In genomic region chr4:153223418-153223792, GRCh38 we compare ENCODE assay signal across 8 cellular contexts. TPM values are rescaled to one million over a fixed set of nuclear protein-coding genes. Genes with fewer than 3 reads are reported as not detected.
DNase-seq lines count a peak whose midpoint lies in the region; ATAC-seq and TF ChIP-seq lines count a peak whose summit lies in the region.

No MANE protein-coding gene starts in this region.

- DNase-seq in Panc1 (ENCODE audit: low read depth, low spot score) (no peak), fibroblast of lung (ENCODE audit: low read depth in 2 of 2) (peak in 1 of 2 donors; percentile 42), trophoblast cell (peak in 1 of 2 donors; percentile 11), cerebellar nuclear complex (lab: John Stamatoyannopoulos, UW) (no peak), midbrain (lab: John Stamatoyannopoulos, UW) (no peak), NCI-H2196 treated with DMSO at 0.1 percent for 48 hours (lab: John Stamatoyannopoulos, UW; ENCODE audit: unreplicated experiment) (no peak)
- DNase-seq in activated CD4-positive, alpha-beta T cell treated with anti-CD3 and anti-CD28 coated beads, Interleukin-2, amount 50 U/mL, for 4 hours, result no peak

- peak overlapping the region; percentile 57 to 66 for H3K4me3 ChIP-seq in Panc1 (ENCODE audit: low read depth in 2 of 2, low read length in 2 of 2)
- H3K4me3 ChIP-seq in fibroblast of lung (replicated peaks in 1 of 4; ENCODE audit: control extremely low read depth in 1 of 4, insufficient read depth in 1 of 4, low read depth in 3 of 4, low read length in 4 of 4), result peak overlapping the region; percentile 40 to 88 (median 80)
- no peak overlapping the region for H3K4me3 ChIP-seq in trophoblast cell (ENCODE audit: low read depth, low read length)

- no peak overlapping the region for H4K91ac ChIP-seq in trophoblast cell (ENCODE audit: low read depth, low read length)

- CTCF ChIA-PET in Panc1 (lab: Charles Lee), result no interaction called here

- no TSS peak for BruUV-seq in Panc1 (replicated peaks; lab: Mats Ljungman, UMichigan)

- no CpG with 5 or more reads among the region's 9 CpGs for WGBS in trophoblast cell (ENCODE audit: extremely low coverage, insufficient coverage, insufficient read length)

- H3K36me3 ChIP-seq in Panc1 (ENCODE audit: control insufficient read depth, insufficient read depth, low read length), result no peaks in the 10 kb centered on the region
- no peaks in the 10 kb centered on the region for H3K36me3 ChIP-seq in fibroblast of lung (ENCODE audit: control insufficient read depth, insufficient read depth, low read length)
- H3K36me3 ChIP-seq in trophoblast cell (ENCODE audit: control insufficient read depth in 1 of 2, insufficient read depth in 2 of 2, low read length in 2 of 2), result no peaks in the 10 kb centered on the region

- in situ Hi-C loops in Panc1 (cut with HindIII; ENCODE audit: low pct_unique_long_range_greater_than_20kb, low sequenced_read_pairs), result no loop called here

- peaks cover 6% of the 10 kb centered on the region; the same call in 1 of the 2 replicates for H3K9me3 ChIP-seq in Panc1 (ENCODE audit: control insufficient read depth, insufficient read depth, low read depth, low read length)
- H3K9me3 ChIP-seq in fibroblast of lung (ENCODE audit: control insufficient read depth, insufficient read depth, low read depth, low read length), result no peaks in the 10 kb centered on the region
- no peaks in the 10 kb centered on the region for H3K9me3 ChIP-seq in trophoblast cell (ENCODE audit: insufficient read depth, low read depth, low read length)

- POLR2A ChIA-PET in Panc1 (lab: Charles Lee), result interaction anchor here (0.7 kb wide), 1 partner anchor 13 kb away, joined by 10 read pairs; no protein-coding TSS in a partner anchor

- no peaks in the 10 kb centered on the region for H4K20me1 ChIP-seq in fibroblast of lung (ENCODE audit: control insufficient read depth, extremely low read depth, insufficient read depth, low read length)

- H3K27me3 ChIP-seq in Panc1 (ENCODE audit: control insufficient read depth, insufficient read depth, low read length) (no peaks in the 10 kb centered on the region), fibroblast of lung (ENCODE audit: control insufficient read depth, insufficient read depth, low read length) (no peaks in the 10 kb centered on the region), trophoblast cell (ENCODE audit: insufficient read depth, low read length) (no peaks in the 10 kb centered on the region)

- no peak overlapping the region for H3K14ac ChIP-seq in trophoblast cell (ENCODE audit: low read length)

- H3K4ac ChIP-seq in trophoblast cell (ENCODE audit: low read depth, low read length), result no peak overlapping the region

- no peak for TF ChIP-seq CTCF in Panc1 (IDR thresholded peaks at IDR 0.05)
- no peak for TF ChIP-seq CTCF in fibroblast of lung (conservative IDR thresholded peaks at IDR 0.05 in 1 of 2, IDR thresholded peaks at IDR 0.05 in 1 of 2; ENCODE audit: low read depth in 1 of 2, low read length in 2 of 2)

- no peak overlapping the region for H3K23ac ChIP-seq in trophoblast cell (ENCODE audit: low read length)

- H2BK120ac ChIP-seq in trophoblast cell (ENCODE audit: insufficient read depth, low read length, poor library complexity), result no peak overlapping the region

- H2AFZ ChIP-seq in fibroblast of lung (ENCODE audit: low read length), result peak overlapping the region; percentile 63
- peak overlapping the region; percentile 88 for H2AFZ ChIP-seq in trophoblast cell (ENCODE audit: insufficient read depth, low read length, poor library complexity)

- H3K79me1 ChIP-seq in trophoblast cell (ENCODE audit: low read length), result peaks cover 10% of the 10 kb centered on the region

- H2BK5ac ChIP-seq in trophoblast cell (ENCODE audit: low read depth, low read length, poor library complexity), result no peak overlapping the region

- H4K12ac ChIP-seq in trophoblast cell (ENCODE audit: low read depth, low read length), result no peak overlapping the region

- intact Hi-C loops in Panc1 (cut with micrococcal nuclease; ENCODE audit: unreplicated experiment), result no loop called here

- H3K18ac ChIP-seq in trophoblast cell (ENCODE audit: low read length), result no peak overlapping the region

- H3K79me2 ChIP-seq in fibroblast of lung (ENCODE audit: control insufficient read depth, insufficient read depth, low read length), result peaks cover 45% of the 10 kb centered on the region
- peaks cover 6% of the 10 kb centered on the region for H3K79me2 ChIP-seq in trophoblast cell (ENCODE audit: control insufficient read depth, insufficient read depth, low read length, poor library complexity)

- no peak overlapping the region for H2AK5ac ChIP-seq in trophoblast cell (ENCODE audit: low read length)

- H3K27ac ChIP-seq in Panc1 (ENCODE audit: low read length) (peak overlapping the region; percentile 74), fibroblast of lung (ENCODE audit: insufficient read depth, low read length) (peak overlapping the region; percentile 95), trophoblast cell (ENCODE audit: low read depth, low read length) (no peak overlapping the region)

- H3K9ac ChIP-seq in fibroblast of lung (ENCODE audit: insufficient read depth, low read length) (peak overlapping the region; percentile 84), trophoblast cell (ENCODE audit: low read length) (no peak overlapping the region)

- H2BK12ac ChIP-seq in trophoblast cell (ENCODE audit: low read length), result no peak overlapping the region

- peak overlapping the region; percentile 77 for H3K4me2 ChIP-seq in fibroblast of lung (ENCODE audit: extremely low read depth, insufficient read depth, low read length)
- peak overlapping the region; percentile 97 for H3K4me2 ChIP-seq in trophoblast cell (ENCODE audit: low read length)

- H4K8ac ChIP-seq in trophoblast cell (ENCODE audit: low read depth, low read length), result no peak overlapping the region

- H3K4me1 ChIP-seq in Panc1 (ENCODE audit: control insufficient read depth, insufficient read depth, low read length), result no peaks in the 10 kb centered on the region; the same call in 1 of the 2 replicates
- H3K4me1 ChIP-seq in fibroblast of lung (ENCODE audit: control insufficient read depth, extremely low read depth, insufficient read depth, low read length), result peaks cover 14% of the 10 kb centered on the region
- peaks cover 8% of the 10 kb centered on the region in 2 experiments for H3K4me1 ChIP-seq in trophoblast cell (ENCODE audit: control insufficient read depth in 1 of 2, insufficient read depth in 2 of 2, low read length in 2 of 2)

- peak; percentile 30 for ATAC-seq in GM18511 (IDR thresholded peaks at IDR 0.05; ENCODE audit: unreplicated experiment)
- peak; percentile 40; the same call in 1 of the 2 replicates for ATAC-seq in Panc1

RNA-seq across cellular contexts. Expression of gene TRIM2, which starts 19.2 kb away (rescaled TPM):
- total RNA-seq in Panc1 (2021; ENCODE audit: unreplicated experiment), result 18.9 TPM
- polyA plus RNA-seq in Panc1 (2012; ENCODE audit: insufficient read length), result 16.9 TPM
- 70.4 and 90.8 TPM in 2 replicates for total RNA-seq in fibroblast of lung
- 39.6 and 41.2 TPM in 2 replicates for polyA plus RNA-seq in fibroblast of lung
- 23.4 and 23.5 TPM in 2 replicates for polyA plus RNA-seq in fibroblast of lung (2012)
- 110 and 116 TPM in 2 replicates for polyA minus RNA-seq in fibroblast of lung (ENCODE audit: low replicate concordance)
- 3.4 and 4.1 TPM in 2 replicates for polyA plus RNA-seq in trophoblast cell (2013)
